Comparison of ENCODE assay signal across 11 cellular contexts in genomic region chr12:81757731-81758325, GRCh38. TPM values are rescaled to one million over a fixed set of nuclear protein-coding genes. Genes with fewer than 3 reads are reported as not detected.
DNase-seq lines count a peak whose midpoint lies in the region; ATAC-seq and TF ChIP-seq lines count a peak whose summit lies in the region.
"Had no signal": no experiment of that assay in that cellular context is flagged by ENCODE, and none has a peak within 500 bp of the region (broad histone marks: within the 10 kb centered on the region; RNA-seq: fewer than 3 reads in every experiment).

No MANE protein-coding gene starts in this region.

- peak overlapping the region; percentile 64 for H3K4me3 ChIP-seq in fibroblast of mammary gland (ENCODE audit: control insufficient read depth, low read depth, low read length)
- peak overlapping the region; percentile 19 to 49 (median 45) for H3K4me3 ChIP-seq in sigmoid colon

- no peak overlapping the region for H2BK15ac ChIP-seq in H9 (ENCODE audit: low read depth, low read length)

- TF ChIP-seq EP300 in sigmoid colon (IDR thresholded peaks at IDR 0.05) = no peak

- peaks cover 5 to 9% of the 10 kb centered on the region in 2 experiments for H3K4me1 Mint-ChIP-seq in H9

- H3K4me1 ChIP-seq in H9 (ENCODE audit: insufficient read depth, low read length) = no peaks in the 10 kb centered on the region
- peaks cover 0 to 17% (median 13%) of the 10 kb centered on the region in 4 donors for H3K4me1 ChIP-seq in sigmoid colon

- no peaks in the 10 kb centered on the region for H3K9me3 ChIP-seq in H9 (ENCODE audit: control insufficient read depth, low read depth, low read length)
- no peaks in the 10 kb centered on the region for H3K9me3 ChIP-seq in sigmoid colon

- no peak overlapping the region for H2BK5ac ChIP-seq in H9 (ENCODE audit: insufficient read length, low read length)

- H4K5ac ChIP-seq in H9 (ENCODE audit: insufficient read length, low read depth, low read length) = no peak overlapping the region

- peak overlapping the region; percentile 75 for H3K4me2 ChIP-seq in H9 (ENCODE audit: insufficient read depth, insufficient read length, low read length)

- no peak for DNase-seq in H9
- DNase-seq in SK-N-DZ (ENCODE audit: low spot score) = peak; percentile 13
- DNase-seq in fibroblast of mammary gland (ENCODE audit: low read depth) = no peak
- no peak for DNase-seq in sigmoid colon
- no peak for DNase-seq in NCI-H1417 (lab: John Stamatoyannopoulos, UW)
- no peak for DNase-seq in HuH-7.5 (ENCODE audit: low spot score)
- DNase-seq: GDM1, MV-4-11 had no signal

- no peak overlapping the region for H2BK12ac ChIP-seq in H9 (ENCODE audit: insufficient read length, low read depth, low read length)

- H3K27me3 ChIP-seq in H9 (ENCODE audit: insufficient read depth, low read length) = peaks cover 8% of the 10 kb centered on the region; the same call in 1 of the 2 replicates
- H3K27me3 ChIP-seq in sigmoid colon = peaks cover 0 to 40% (median 3%) of the 10 kb centered on the region in 3 donors

- no peaks in the 10 kb centered on the region for H3K36me3 ChIP-seq in sigmoid colon

- no peak overlapping the region for H3K27ac ChIP-seq in H9 (ENCODE audit: insufficient read length, low read depth, low read length)
- no peak overlapping the region for H3K27ac ChIP-seq in sigmoid colon

- H2BK20ac ChIP-seq in H9 (ENCODE audit: low read depth, low read length, poor library complexity, severe bottlenecking) = no peak overlapping the region

- H2BK120ac ChIP-seq in H9 (ENCODE audit: low read depth, low read length, poor library complexity, severe bottlenecking) = no peak overlapping the region

- WGBS in H9 (ENCODE audit: extremely low coverage, insufficient read length, low lambda C conversion rate) = no CpG with 5 or more reads among the region's 4 CpGs
- WGBS in sigmoid colon, 2 donors = 16 to 32% methylated on average over 4 of the region's 4 CpGs

- peaks cover 52% of the 10 kb centered on the region for H3K27me3 Mint-ChIP-seq in H9 (ENCODE audit: low read depth)

- H3K79me1 ChIP-seq in H9 (ENCODE audit: insufficient read depth, low read depth, low read length, poor library complexity, severe bottlenecking) = no peaks in the 10 kb centered on the region

- intact Hi-C loops in sigmoid colon (cut with DNase I) = no loop called here

- H3K23ac ChIP-seq in H9 (ENCODE audit: insufficient read length, low read depth, low read length) = no peak overlapping the region

- H3K79me2 ChIP-seq in H9 (ENCODE audit: insufficient read depth, low read length) = no peaks in the 10 kb centered on the region

- ATAC-seq in GM18517 (IDR thresholded peaks at IDR 0.05; ENCODE audit: unreplicated experiment) (no peak), GM18520 (IDR thresholded peaks at IDR 0.05; ENCODE audit: unreplicated experiment) (no peak)

- H2AK5ac ChIP-seq in H9 (ENCODE audit: insufficient read length, low read length) = no peak overlapping the region

- no peak for TF ChIP-seq POLR2A in sigmoid colon (IDR thresholded peaks at IDR 0.05)

- TF ChIP-seq CTCF in H9 (conservative IDR thresholded peaks at IDR 0.05) (no peak), fibroblast of mammary gland (conservative IDR thresholded peaks at IDR 0.05; ENCODE audit: control insufficient read depth, insufficient read depth, low read depth, low read length) (no peak), sigmoid colon (IDR thresholded peaks at IDR 0.05) (no peak)

- peaks cover 15% of the 10 kb centered on the region for H3K23me2 ChIP-seq in H9 (ENCODE audit: insufficient read length, low read depth, low read length, poor library complexity, severe bottlenecking)

- no peak overlapping the region for H3K56ac ChIP-seq in H9 (ENCODE audit: insufficient read length, low read depth, low read length)

- no peak overlapping the region for H4K8ac ChIP-seq in H9 (replicated peaks; ENCODE audit: insufficient read length, low read depth, low read length)

- no peak overlapping the region for H3K14ac ChIP-seq in H9 (ENCODE audit: insufficient read depth, low read length)

- H2AFZ ChIP-seq in H9 (ENCODE audit: low read length) = no peak overlapping the region

- H3K9ac ChIP-seq in H9 (ENCODE audit: extremely low read depth, insufficient read length, low read length) = no peak overlapping the region

- H3T11ph ChIP-seq in H9 (ENCODE audit: low read length) = no peak overlapping the region

- H3K4ac ChIP-seq in H9 (ENCODE audit: low read depth, low read length) = no peak overlapping the region

- no peaks in the 10 kb centered on the region for H3K9me3 Mint-ChIP-seq in H9

- no peaks in the 10 kb centered on the region for H3K36me3 Mint-ChIP-seq in H9 (ENCODE audit: insufficient read depth in 1 of 3, low read depth in 3 of 3)

- no peaks in the 10 kb centered on the region for H4K20me1 ChIP-seq in H9 (ENCODE audit: control insufficient read depth, insufficient read depth, insufficient read length)

- H4K91ac ChIP-seq in H9 (ENCODE audit: insufficient read length, low read depth, low read length) = no peak overlapping the region

- H3K27ac Mint-ChIP-seq in H9 = no peak overlapping the region

- no peak overlapping the region for H3K18ac ChIP-seq in H9 (ENCODE audit: insufficient read length, low read depth, low read length)

- H3K4me3 Mint-ChIP-seq in H9 = peak overlapping the region; percentile 77 to 92

RNA-seq across cellular contexts. Expression of gene PPFIA2, which starts 1.3 kb away (rescaled TPM):
- total RNA-seq in H9 (2021) (0.39 and 1.3 TPM in 2 replicates), sigmoid colon (1 to 10 TPM; 1.8 to 4.4 (median 2.7) TPM)
- 3.1 and 13.4 TPM in 2 replicates for polyA plus RNA-seq in SK-N-DZ (2014; cell fraction: cytosol; rRNA removed)
- 7.7 and 22.0 TPM in 2 replicates for polyA plus RNA-seq in SK-N-DZ (2014; cell fraction: nucleus; rRNA removed)
- polyA plus RNA-seq in sigmoid colon = under 1 TPM in 1 of 3 donors, not detected in 2; 0.44 TPM
- total RNA-seq: myocyte had no signal
